8 cellular contexts compared by ENCODE assay signal in genomic region chr6:150622941-150623874, GRCh38. TPM values are rescaled to one million over a fixed set of nuclear protein-coding genes. Genes with fewer than 3 reads are reported as not detected.
DNase-seq lines count a peak whose midpoint lies in the region; ATAC-seq and TF ChIP-seq lines count a peak whose summit lies in the region.

No MANE protein-coding gene starts in this region.

- no peaks in the 10 kb centered on the region for H3K27me3 ChIP-seq in left ventricle myocardium inferior (ENCODE audit: low read depth)

- POLR2A ChIA-PET in activated CD4-positive, alpha-beta T cell treated with anti-CD3 and anti-CD28 coated beads for 36 hours (lab: Charles Lee) = interaction anchor here (0.7 kb wide), 1 partner anchor 15 kb away, joined by 3 read pairs; no protein-coding TSS in a partner anchor

- peaks cover 78% of the 10 kb centered on the region for H3K4me1 ChIP-seq in left ventricle myocardium inferior

- no peaks in the 10 kb centered on the region for H3K36me3 ChIP-seq in left ventricle myocardium inferior

- H3K4me1 Mint-ChIP-seq in activated CD4-positive, alpha-beta T cell treated with anti-CD3 and anti-CD28 coated beads for 36 hours = peaks cover 19% of the 10 kb centered on the region

- H3K27ac Mint-ChIP-seq in activated CD4-positive, alpha-beta T cell treated with anti-CD3 and anti-CD28 coated beads for 36 hours = no peak overlapping the region

- no peaks in the 10 kb centered on the region for H3K9me3 ChIP-seq in left ventricle myocardium inferior (replicated peaks)

- no peak for TF ChIP-seq CTCF in left ventricle myocardium inferior (IDR thresholded peaks at IDR 0.05; ENCODE audit: borderline replicate concordance)

- intact Hi-C loops in activated CD4-positive, alpha-beta T cell treated with anti-CD3 and anti-CD28 coated beads for 36 hours (cut with DNase I, micrococcal nuclease) = loop anchor here in 1 of 2 experiments (1.0 kb wide), 1 partner anchor 23 kb away; no protein-coding TSS in a partner anchor
- intact Hi-C loops in left ventricle myocardium inferior (cut with micrococcal nuclease) = no loop called here

- no peak overlapping the region for H3K4me3 ChIP-seq in left ventricle myocardium inferior

- ATAC-seq in activated CD4-positive, alpha-beta T cell treated with anti-CD3 and anti-CD28 coated beads for 36 hours = peak; percentile 94
- ATAC-seq in HG02759 (IDR thresholded peaks at IDR 0.05; ENCODE audit: unreplicated experiment) = peak; percentile 97

- H3K36me3 Mint-ChIP-seq in activated CD4-positive, alpha-beta T cell treated with anti-CD3 and anti-CD28 coated beads for 36 hours (ENCODE audit: low read depth) = no peaks in the 10 kb centered on the region

- H3K27ac ChIP-seq in left ventricle myocardium inferior (replicated peaks) = peak overlapping the region; percentile 56

- no peaks in the 10 kb centered on the region for H3K9me3 Mint-ChIP-seq in activated CD4-positive, alpha-beta T cell treated with anti-CD3 and anti-CD28 coated beads for 36 hours (ENCODE audit: low read depth)

- no peak overlapping the region for H3K4me3 Mint-ChIP-seq in activated CD4-positive, alpha-beta T cell treated with anti-CD3 and anti-CD28 coated beads for 36 hours

- DNase-seq in activated CD4-positive, alpha-beta T cell treated with anti-CD3 and anti-CD28 coated beads for 36 hours = peak; percentile 11
- DNase-seq in activated CD4-positive, alpha-beta T cell treated with anti-CD3 and anti-CD28 coated beads, Interleukin-2, amount 50 U/mL, for 1 hour = no peak
- DNase-seq in NCI-H1417 (lab: John Stamatoyannopoulos, UW) (peak; percentile 41 to 95 (median 89)), left ventricle myocardium inferior (no peak), GF-D8 (lab: John Stamatoyannopoulos, UW) (no peak), hippocampal formation (lab: John Stamatoyannopoulos, UW) (no peak)
- DNase-seq in stimulated activated CD4-positive, alpha-beta T cell treated with anti-CD3 and anti-CD28 coated beads, Interleukin-2, amount 100 ng/mL, for 24 hours = no peak

- peaks cover 9% of the 10 kb centered on the region for H3K27me3 Mint-ChIP-seq in activated CD4-positive, alpha-beta T cell treated with anti-CD3 and anti-CD28 coated beads for 36 hours

- CTCF ChIA-PET in activated CD4-positive, alpha-beta T cell treated with anti-CD3 and anti-CD28 coated beads for 36 hours (lab: Charles Lee) = interaction anchor here (0.6 kb wide), 1 partner anchor 23 kb away, joined by 3 read pairs; no protein-coding TSS in a partner anchor

RNA-seq across cellular contexts. Expression of gene PLEKHG1, which starts 23.5 kb away (rescaled TPM):
- 10 to 100 TPM in 1 of 2 experiments, 1 to 10 TPM in 1; 8.2 to 11.6 TPM for total RNA-seq in activated CD4-positive, alpha-beta T cell treated with anti-CD3 and anti-CD28 coated beads for 36 hours
- 7.4 TPM for total RNA-seq in left ventricle myocardium inferior

Comparison
In these comparisons a context has a peak if more than half of its experiments do, and no peak if none do; other contexts are left out.
1. DNase-seq: peak in activated CD4-positive, alpha-beta T cell treated with anti-CD3 and anti-CD28 coated beads for 36 hours (single experiment) and NCI-H1417 (3 of 3); none in activated CD4-positive, alpha-beta T cell treated with anti-CD3 and anti-CD28 coated beads, Interleukin-2, amount 50 U/mL, for 1 hour (single experiment), left ventricle myocardium inferior (single experiment), GF-D8 (single experiment), hippocampal formation (0 of 2) and stimulated activated CD4-positive, alpha-beta T cell treated with anti-CD3 and anti-CD28 coated beads, Interleukin-2, amount 100 ng/mL, for 24 hours (0 of 2).